ENCODE assay signal across 10 cellular contexts in the genomic region with DNA sequence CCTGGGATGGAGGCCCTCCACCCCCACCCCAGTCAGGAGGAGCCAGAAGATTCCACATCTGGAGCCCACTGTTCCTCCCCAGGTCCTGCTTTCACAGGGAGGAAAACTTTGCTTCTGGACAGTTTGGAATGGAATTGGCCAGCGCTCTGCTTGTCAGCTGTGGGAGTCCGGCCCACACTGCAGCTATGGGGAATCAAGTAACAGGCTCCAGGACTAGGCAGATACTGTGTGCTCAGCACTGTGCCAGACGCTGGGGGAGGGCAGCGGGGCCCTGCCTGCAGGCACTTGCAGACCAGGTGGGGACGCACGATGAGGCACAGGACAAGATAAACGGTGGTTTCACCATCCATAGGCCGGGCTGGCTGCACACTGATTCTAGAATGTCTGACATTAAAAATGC.
A peak's percentile ranks its signal among the peaks of the same experiment; 100 is the strongest.
DNase-seq lines count a peak whose midpoint lies in the region; ATAC-seq and TF ChIP-seq lines count a peak whose summit lies in the region.
"Had no signal": no experiment of that assay in that cellular context is flagged by ENCODE, and none has a peak within 500 bp of the region (broad histone marks: within the 10 kb centered on the region; RNA-seq: fewer than 3 reads in every experiment).

No MANE protein-coding gene starts in this region.

- peak overlapping the region; percentile 90 for H3K27ac ChIP-seq in AG04450 (ENCODE audit: low read depth, low read length)
- peak overlapping the region; percentile 53 for H3K27ac ChIP-seq in angular gyrus (ENCODE audit: low read depth, low read length)
- peak overlapping the region; percentile 64 for H3K27ac ChIP-seq in rectal smooth muscle tissue (ENCODE audit: low read depth, low read length)

- no peak overlapping the region for H3K27ac Mint-ChIP-seq in naive thymus-derived CD8-positive, alpha-beta T cell

- H3K4me3 ChIP-seq in AG04450 (ENCODE audit: low read depth, low read length) (no peak overlapping the region), rectal smooth muscle tissue (ENCODE audit: low read length) (no peak overlapping the region)

- H3K27me3 ChIP-seq in AG04450 (ENCODE audit: control insufficient read depth, insufficient read depth, low read length) (no peaks in the 10 kb centered on the region), rectal smooth muscle tissue (ENCODE audit: control insufficient read depth, insufficient read depth, low read length) (no peaks in the 10 kb centered on the region)

- H3K4me3 Mint-ChIP-seq in naive thymus-derived CD8-positive, alpha-beta T cell: no peak overlapping the region

- CTCF ChIA-PET in AG04450 (lab: Charles Lee): no interaction called here

- peak; percentile 79 for ATAC-seq in left ventricle myocardium superior
- no peak for ATAC-seq in naive thymus-derived CD8-positive, alpha-beta T cell
- no peak for ATAC-seq in HG03139 (IDR thresholded peaks at IDR 0.05; ENCODE audit: unreplicated experiment)
- ATAC-seq in HG03460 (IDR thresholded peaks at IDR 0.05; ENCODE audit: unreplicated experiment): no peak
- ATAC-seq in HG03135 (IDR thresholded peaks at IDR 0.05; ENCODE audit: unreplicated experiment): no peak

- no peaks in the 10 kb centered on the region for H3K9me3 ChIP-seq in AG04450 (ENCODE audit: control insufficient read depth, insufficient read depth, low read length)

- peaks cover 0 to 65% (median 8%) of the 10 kb centered on the region in 3 donors for H3K36me3 Mint-ChIP-seq in naive thymus-derived CD8-positive, alpha-beta T cell

- intact Hi-C loops in left ventricle myocardium superior (cut with micrococcal nuclease): no loop called here

- no peaks in the 10 kb centered on the region for H3K36me3 ChIP-seq in rectal smooth muscle tissue (ENCODE audit: control insufficient read depth, insufficient read depth, low read length)

- no peaks in the 10 kb centered on the region for H3K9me3 Mint-ChIP-seq in naive thymus-derived CD8-positive, alpha-beta T cell

- POLR2A ChIA-PET in AG04450 (lab: Yijun Ruan, JAX): interaction anchor here (1.1 to 1.4 kb wide), 2 partner anchors 15 to 16 kb away, joined by 3 read pairs; no protein-coding TSS in a partner anchor
- POLR2A ChIA-PET in naive thymus-derived CD8-positive, alpha-beta T cell (lab: Charles Lee): no interaction called here

- H3K27me3 Mint-ChIP-seq in naive thymus-derived CD8-positive, alpha-beta T cell: no peaks in the 10 kb centered on the region

- no peak overlapping the region for H3K9ac ChIP-seq in rectal smooth muscle tissue (ENCODE audit: low read length)

- peaks cover 7 to 27% (median 14%) of the 10 kb centered on the region in 4 donors for H3K4me1 Mint-ChIP-seq in naive thymus-derived CD8-positive, alpha-beta T cell

- peaks cover 47% of the 10 kb centered on the region for H3K4me1 ChIP-seq in rectal smooth muscle tissue (ENCODE audit: control insufficient read depth, insufficient read depth, low read length)

- no peak for TF ChIP-seq CTCF in AG04450 (IDR thresholded peaks at IDR 0.05; ENCODE audit: low read depth, low read length)

- DNase-seq in AG04450 (ENCODE audit: low read depth, low spot score) (no peak), left ventricle myocardium superior (peak; percentile 85)
- no peak for DNase-seq in naive thymus-derived CD8-positive, alpha-beta T cell
- DNase-seq: DMS79, NCI-H1694 treated with DMSO at 0.1 percent for 48 hours had no signal
